ENCODE assay signal across 19 cellular contexts in genomic region chr12:47068539-47068938, GRCh38. TPM values are rescaled to one million over a fixed set of nuclear protein-coding genes. Genes with fewer than 3 reads are reported as not detected.
A peak's percentile ranks its signal among the peaks of the same experiment; 100 is the strongest.
DNase-seq lines count a peak whose midpoint lies in the region; ATAC-seq, FAIRE-seq and TF ChIP-seq lines count a peak whose summit lies in the region.
"Had no signal": no experiment of that assay in that cellular context is flagged by ENCODE, and none has a peak within 500 bp of the region (broad histone marks: within the 10 kb centered on the region; RNA-seq: fewer than 3 reads in every experiment).

No MANE protein-coding gene starts in this region.

- TF ChIP-seq POLR2A in H54 (IDR thresholded peaks at IDR 0.05; ENCODE audit: low read depth, low read length) (no peak), transverse colon (IDR thresholded peaks at IDR 0.05) (no peak)

- in situ Hi-C loops in transverse colon (cut with MboI; ENCODE audit: low pct_ligation_motif_present in 1 of 4, low pct_unique_long_range_greater_than_20kb in 1 of 4, low sequenced_read_pairs in 3 of 4): no loop called here

- peak; percentile 97 for FAIRE-seq in H54 (lab: Jason Lieb, UNC)
- FAIRE-seq: HepG2 had no signal

- H3K36me3 ChIP-seq in transverse colon: no peaks in the 10 kb centered on the region
- H3K36me3 ChIP-seq: left ventricle myocardium inferior, Peyer's patch, suprapubic skin had no signal

- H3K27me3 Mint-ChIP-seq in WTC11 (ENCODE audit: low read depth): no peaks in the 10 kb centered on the region
- H3K27me3 Mint-ChIP-seq: naive B cell had no signal

- peaks cover 0 to 20% (median 4%) of the 10 kb centered on the region in 4 donors for H3K4me1 ChIP-seq in transverse colon
- H3K4me1 ChIP-seq: Peyer's patch had no signal

- no peak for TF ChIP-seq EP300 in transverse colon (IDR thresholded peaks at IDR 0.05; ENCODE audit: low read depth)

- DNase-seq in H54 (ENCODE audit: insufficient read length, low spot score) (peak; percentile 30), WTC11 (ENCODE audit: low spot score) (peak; percentile 28), iPS-NIHi11 (ENCODE audit: low spot score) (peak; percentile 14), transverse colon (no peak), GF-D8 (lab: John Stamatoyannopoulos, UW) (no peak), inferior parietal cortex (ENCODE audit: extremely low spot score) (no peak)
- no peak for DNase-seq in effector CD4-positive, alpha-beta T cell
- DNase-seq: activated gamma-delta T cell treated with Interleukin-2 at 50 U/mL for 16 hours, body of pancreas, DMS79 treated with DMSO at 0.1 percent for 48 hours, HCEC 1CT, hippocampal formation, left ventricle myocardium inferior, MM.1S, naive B cell, NCI-H774, Peyer's patch had no signal

- no peaks in the 10 kb centered on the region for H3K9me3 Mint-ChIP-seq in WTC11
- H3K9me3 Mint-ChIP-seq: naive B cell had no signal

- H3K27ac ChIP-seq in transverse colon: peak overlapping the region in 3 of 4 donors; percentile 16 to 38 (median 17)
- H3K27ac ChIP-seq: body of pancreas, left ventricle myocardium inferior, Peyer's patch, suprapubic skin had no signal

- TF ChIP-seq CTCF in WTC11 (IDR thresholded peaks at IDR 0.05): no peak
- no peak for TF ChIP-seq CTCF in transverse colon (IDR thresholded peaks at IDR 0.05)

- H3K9me3 ChIP-seq in transverse colon: no peaks in the 10 kb centered on the region
- H3K9me3 ChIP-seq: body of pancreas, left ventricle myocardium inferior, Peyer's patch, suprapubic skin had no signal

- H3K4me1 Mint-ChIP-seq in WTC11: peaks cover 31% of the 10 kb centered on the region
- H3K4me1 Mint-ChIP-seq: naive B cell had no signal

- no peak overlapping the region for H3K4me3 ChIP-seq in transverse colon
- H3K4me3 ChIP-seq: body of pancreas, left ventricle myocardium inferior, Peyer's patch, suprapubic skin had no signal

- CTCF ChIA-PET in WTC11 (lab: Charles Lee): interaction anchor here (1.0 to 6.5 kb wide), 4 partner anchors 11 to 340 kb away, joined by 4 to 64 read pairs (median 19); partner anchors contain the start of genes AMIGO2 and PCED1B

- peak overlapping the region; percentile 78 for H3K27ac Mint-ChIP-seq in WTC11

- no peak overlapping the region for H3K4me3 Mint-ChIP-seq in WTC11
- H3K4me3 Mint-ChIP-seq: naive B cell had no signal

- no peaks in the 10 kb centered on the region for H3K36me3 Mint-ChIP-seq in WTC11
- H3K36me3 Mint-ChIP-seq: naive B cell had no signal

- POLR2A ChIA-PET in WTC11 (lab: Charles Lee): interaction anchor here (0.5 kb wide), 1 partner anchor 224 kb away, joined by 4 read pairs; no protein-coding TSS in a partner anchor

- intact Hi-C loops in transverse colon (cut with DNase I; ENCODE audit: low total_unique reads): no loop called here

- ATAC-seq in WTC11: peak; percentile 84
- ATAC-seq: body of pancreas, HepG2 had no signal

- WGBS in transverse colon (ENCODE audit: low coverage in 1 of 2), 2 donors: 84 to 100% methylated on average over 2 to 6 of the region's 6 CpGs

- no peaks in the 10 kb centered on the region for H3K27me3 ChIP-seq in transverse colon
- H3K27me3 ChIP-seq: body of pancreas, Peyer's patch, suprapubic skin had no signal

TF ChIP-seq in WTC11, 78 proteins besides CTCF, POLR2A, EP300 and RAD21:
- peak; percentile 67; the same call in 1 of the 2 replicates for TF ChIP-seq ZNF423 (CRISPR knock-in tag; IDR thresholded peaks at IDR 0.05)
- no peak for TF ChIP-seq ZNF121 (CRISPR knock-in tag; IDR thresholded peaks at IDR 0.05)

RNA-seq across cellular contexts. Expression of gene PCED1B, which starts 10.9 kb away (rescaled TPM):
- total RNA-seq in WTC11 (2021) (5.9 to 6.7 TPM (median 6.6 TPM) in 3 replicates), transverse colon (10 to 100 TPM in 1 of 4 donors, 1 to 10 TPM in 2, not detected in 1; 2.7 to 52.0 (median 3.0) TPM)

RNA-seq across cellular contexts. Expression of gene AMIGO2, which starts 11.2 kb away (rescaled TPM):
- total RNA-seq in WTC11 (2021) (4.0 to 6.5 TPM (median 4.9 TPM) in 3 replicates), transverse colon (1 to 10 TPM; 4.5 to 6.7 (median 6.6) TPM)
- total RNA-seq: HepG2 had no signal

Comparison
In these comparisons a context has a peak if more than half of its experiments do, and no peak if none do; other contexts are left out.
1. DNase-seq: peak in H54 (single experiment), WTC11 (single experiment) and iPS-NIHi11 (single experiment); none in transverse colon (single experiment), effector CD4-positive, alpha-beta T cell (single experiment), GF-D8 (single experiment) and inferior parietal cortex (single experiment).